ENCODE assay signal across 18 cellular contexts in the genomic region with DNA sequence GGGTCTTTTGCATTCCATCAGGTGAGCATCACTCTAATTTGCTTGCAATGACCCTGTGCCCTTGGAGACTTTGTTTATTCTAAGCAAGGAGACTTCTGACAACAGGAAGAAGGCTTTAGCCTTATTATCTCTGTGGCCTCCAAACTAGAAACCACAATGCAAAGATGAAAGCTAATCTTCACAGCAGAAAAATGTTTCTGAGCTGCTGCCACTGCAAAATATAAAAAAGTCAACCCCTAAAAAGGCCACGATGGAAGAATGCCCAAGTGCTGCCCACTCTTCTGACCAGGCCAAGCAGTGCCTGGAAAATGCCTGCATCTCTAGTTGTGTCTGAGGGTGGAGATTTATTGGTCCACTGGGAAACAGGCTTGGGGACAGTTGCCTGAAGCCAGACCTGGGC.
DNase-seq lines count a peak whose midpoint lies in the region; ATAC-seq, FAIRE-seq and TF ChIP-seq lines count a peak whose summit lies in the region.
"Had no signal": no experiment of that assay in that cellular context is flagged by ENCODE, and none has a peak within 500 bp of the region (broad histone marks: within the 10 kb centered on the region; RNA-seq: fewer than 3 reads in every experiment).

No MANE protein-coding gene starts in this region.

- H3K79me2 ChIP-seq in Loucy (ENCODE audit: insufficient read depth, low read length) (no peaks in the 10 kb centered on the region), astrocyte (ENCODE audit: insufficient read depth, low read length) (no peaks in the 10 kb centered on the region)

- FAIRE-seq in astrocyte (lab: Jason Lieb, UNC) = no peak

- no peaks in the 10 kb centered on the region for H3F3A ChIP-seq in Loucy (ENCODE audit: low read depth)

- no peaks in the 10 kb centered on the region for H3K9me2 ChIP-seq in Loucy (replicated peaks; ENCODE audit: low read depth, low read length)

- H3K9me3 ChIP-seq in Loucy (ENCODE audit: insufficient read depth, low read depth, low read length) = no peaks in the 10 kb centered on the region
- no peaks in the 10 kb centered on the region for H3K9me3 ChIP-seq in astrocyte (ENCODE audit: insufficient read depth, low read depth, low read length)
- no peaks in the 10 kb centered on the region for H3K9me3 ChIP-seq in gastrocnemius medialis

- H3K36me3 ChIP-seq in Loucy (ENCODE audit: insufficient read depth, low read length) (no peaks in the 10 kb centered on the region), astrocyte (ENCODE audit: insufficient read depth, low read length) (no peaks in the 10 kb centered on the region), rectal smooth muscle tissue (ENCODE audit: control insufficient read depth, insufficient read depth, low read length) (no peaks in the 10 kb centered on the region), gastrocnemius medialis (no peaks in the 10 kb centered on the region)

- TF ChIP-seq CTCF in Loucy (conservative IDR thresholded peaks at IDR 0.05; ENCODE audit: low read length) (no peak), astrocyte (IDR thresholded peaks at IDR 0.05; ENCODE audit: insufficient read depth, low read depth, low read length) (no peak), gastrocnemius medialis (IDR thresholded peaks at IDR 0.05 in 4 of 5, conservative IDR thresholded peaks at IDR 0.05 in 1 of 5) (no peak)

- H3K27ac Mint-ChIP-seq in astrocyte (ENCODE audit: unreplicated experiment) = no peak overlapping the region
- H3K27ac Mint-ChIP-seq: IgD-negative memory B cell had no signal

- ATAC-seq in gastrocnemius medialis (no peak), SK-N-SH treated with all-trans-retinoic acid at 6 μM for 48 hours (no peak), GM21423 (IDR thresholded peaks at IDR 0.05; ENCODE audit: unreplicated experiment) (no peak), HG03354 (IDR thresholded peaks at IDR 0.05; ENCODE audit: poor library complexity, severe bottlenecking, unreplicated experiment) (no peak)
- ATAC-seq: HCT116, Panc1 had no signal

- DNase-seq in A172 (ENCODE audit: low spot score) = peak; percentile 54
- DNase-seq in astrocyte (ENCODE audit: low read depth) = peak; percentile 4
- no peak for DNase-seq in gastrocnemius medialis
- DNase-seq: COR-L47, NCI-H1092 treated with DMSO at 0.1 percent for 48 hours, NCI-H1694 treated with DMSO at 0.1 percent for 48 hours, NCI-H774, SHP77 had no signal

- in situ Hi-C loops in gastrocnemius medialis (cut with MboI; ENCODE audit: low sequenced_read_pairs in 4 of 4) = no loop called here

- H3K27ac ChIP-seq in astrocyte (ENCODE audit: low read depth, low read length) (no peak overlapping the region), rectal smooth muscle tissue (ENCODE audit: low read depth, low read length) (peak overlapping the region; percentile 42), gastrocnemius medialis (no peak overlapping the region)
- H3K27ac ChIP-seq: 22Rv1 had no signal

- peak overlapping the region; percentile 63 for H3K4me2 ChIP-seq in Loucy (ENCODE audit: low read depth, low read length, poor library complexity, severe bottlenecking)
- H3K4me2 ChIP-seq in astrocyte (ENCODE audit: low read length) = no peak overlapping the region

- H4K20me1 ChIP-seq in Loucy (ENCODE audit: insufficient read depth, low read length, poor library complexity, severe bottlenecking) (no peaks in the 10 kb centered on the region), astrocyte (ENCODE audit: insufficient read depth, low read length) (no peaks in the 10 kb centered on the region)

- no peak for TF ChIP-seq POLR2A in gastrocnemius medialis (IDR thresholded peaks at IDR 0.05)

- H3K4me1 Mint-ChIP-seq in astrocyte (ENCODE audit: low read depth, unreplicated experiment) = peaks cover 3% of the 10 kb centered on the region
- H3K4me1 Mint-ChIP-seq: CD14-positive monocyte, IgD-negative memory B cell had no signal

- no peaks in the 10 kb centered on the region for H3K27me3 Mint-ChIP-seq in astrocyte (ENCODE audit: low read depth, unreplicated experiment)
- H3K27me3 Mint-ChIP-seq: IgD-negative memory B cell had no signal

- no peaks in the 10 kb centered on the region for H3K36me3 Mint-ChIP-seq in astrocyte (ENCODE audit: low read depth, unreplicated experiment)
- H3K36me3 Mint-ChIP-seq: CD14-positive monocyte, IgD-negative memory B cell had no signal

- intact Hi-C loops in gastrocnemius medialis (cut with DNase I; ENCODE audit: low total_unique reads) = no loop called here

- H3K9me3 Mint-ChIP-seq in astrocyte (ENCODE audit: unreplicated experiment) = no peaks in the 10 kb centered on the region
- H3K9me3 Mint-ChIP-seq: IgD-negative memory B cell had no signal

- H3K9ac ChIP-seq in Loucy (ENCODE audit: low read depth, low read length, poor library complexity, severe bottlenecking) (no peak overlapping the region), astrocyte (ENCODE audit: low read length) (no peak overlapping the region), rectal smooth muscle tissue (ENCODE audit: low read length) (no peak overlapping the region)

- H3K4me1 ChIP-seq in Loucy (ENCODE audit: insufficient read depth, low read length, poor library complexity, severe bottlenecking) = peaks cover 19% of the 10 kb centered on the region
- no peaks in the 10 kb centered on the region for H3K4me1 ChIP-seq in astrocyte (ENCODE audit: insufficient read depth, low read length)
- peaks cover 14% of the 10 kb centered on the region for H3K4me1 ChIP-seq in rectal smooth muscle tissue (ENCODE audit: control insufficient read depth, insufficient read depth, low read length)
- H3K4me1 ChIP-seq in gastrocnemius medialis = no peaks in the 10 kb centered on the region

- no peaks in the 10 kb centered on the region for H3K27me3 ChIP-seq in Loucy (ENCODE audit: insufficient read depth, low read length, poor library complexity, severe bottlenecking)
- no peaks in the 10 kb centered on the region for H3K27me3 ChIP-seq in astrocyte (ENCODE audit: insufficient read depth, low read length)
- no peaks in the 10 kb centered on the region for H3K27me3 ChIP-seq in rectal smooth muscle tissue (ENCODE audit: control insufficient read depth, insufficient read depth, low read length)
- H3K27me3 ChIP-seq in gastrocnemius medialis = no peaks in the 10 kb centered on the region

- H2AFZ ChIP-seq in Loucy (ENCODE audit: low read length) (no peak overlapping the region), astrocyte (ENCODE audit: low read depth, low read length) (no peak overlapping the region)

- H3K4me3 ChIP-seq in Loucy (ENCODE audit: low read length, poor library complexity, severe bottlenecking) (no peak overlapping the region), astrocyte (ENCODE audit: insufficient read depth, low read depth, low read length) (no peak overlapping the region), rectal smooth muscle tissue (ENCODE audit: low read length) (no peak overlapping the region), gastrocnemius medialis (no peak overlapping the region)

- no peak overlapping the region for H3K4me3 Mint-ChIP-seq in astrocyte (ENCODE audit: unreplicated experiment)
- H3K4me3 Mint-ChIP-seq: CD14-positive monocyte, IgD-negative memory B cell had no signal

TF ChIP-seq in SK-N-SH treated with all-trans-retinoic acid at 6 μM for 48 hours, 23 proteins besides CTCF, POLR2A, EP300 and RAD21 (continues in another document):
- TF ChIP-seq ZFP3 (CRISPR knock-in tag; IDR thresholded peaks at IDR 0.05) (no peak), ZC3H10 (CRISPR knock-in tag; IDR thresholded peaks at IDR 0.05) (no peak), SNAI2 (CRISPR knock-in tag; IDR thresholded peaks at IDR 0.05) (no peak), ARNTL (CRISPR knock-in tag; IDR thresholded peaks at IDR 0.05; ENCODE audit: borderline replicate concordance, low read depth) (no peak), OSR1 (CRISPR knock-in tag; IDR thresholded peaks at IDR 0.05) (no peak), TCF4 (CRISPR knock-in tag; IDR thresholded peaks at IDR 0.05; ENCODE audit: borderline replicate concordance) (no peak), PPARA (CRISPR knock-in tag; IDR thresholded peaks at IDR 0.05; ENCODE audit: borderline replicate concordance) (no peak), BACH2 (CRISPR knock-in tag; IDR thresholded peaks at IDR 0.05; ENCODE audit: borderline replicate concordance) (no peak), ESRRG (CRISPR knock-in tag; IDR thresholded peaks at IDR 0.05) (no peak), RARB (CRISPR knock-in tag; IDR thresholded peaks at IDR 0.05) (no peak)
- TF ChIP-seq, protein P1, sequence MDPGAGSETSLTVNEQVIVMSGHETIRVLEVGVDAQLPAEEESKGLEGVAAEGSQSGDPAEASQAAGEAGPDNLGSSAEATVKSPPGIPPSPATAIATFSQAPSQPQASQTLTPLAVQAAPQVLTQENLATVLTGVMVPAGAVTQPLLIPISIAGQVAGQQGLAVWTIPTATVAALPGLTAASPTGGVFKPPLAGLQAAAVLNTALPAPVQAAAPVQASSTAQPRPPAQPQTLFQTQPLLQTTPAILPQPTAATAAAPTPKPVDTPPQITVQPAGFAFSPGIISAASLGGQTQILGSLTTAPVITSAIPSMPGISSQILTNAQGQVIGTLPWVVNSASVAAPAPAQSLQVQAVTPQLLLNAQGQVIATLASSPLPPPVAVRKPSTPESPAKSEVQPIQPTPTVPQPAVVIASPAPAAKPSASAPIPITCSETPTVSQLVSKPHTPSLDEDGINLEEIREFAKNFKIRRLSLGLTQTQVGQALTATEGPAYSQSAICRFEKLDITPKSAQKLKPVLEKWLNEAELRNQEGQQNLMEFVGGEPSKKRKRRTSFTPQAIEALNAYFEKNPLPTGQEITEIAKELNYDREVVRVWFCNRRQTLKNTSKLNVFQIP (CRISPR knock-in tag; IDR thresholded peaks at IDR 0.05; ENCODE audit: borderline replicate concordance, low read depth) = no peak
- TF ChIP-seq, protein P2, sequence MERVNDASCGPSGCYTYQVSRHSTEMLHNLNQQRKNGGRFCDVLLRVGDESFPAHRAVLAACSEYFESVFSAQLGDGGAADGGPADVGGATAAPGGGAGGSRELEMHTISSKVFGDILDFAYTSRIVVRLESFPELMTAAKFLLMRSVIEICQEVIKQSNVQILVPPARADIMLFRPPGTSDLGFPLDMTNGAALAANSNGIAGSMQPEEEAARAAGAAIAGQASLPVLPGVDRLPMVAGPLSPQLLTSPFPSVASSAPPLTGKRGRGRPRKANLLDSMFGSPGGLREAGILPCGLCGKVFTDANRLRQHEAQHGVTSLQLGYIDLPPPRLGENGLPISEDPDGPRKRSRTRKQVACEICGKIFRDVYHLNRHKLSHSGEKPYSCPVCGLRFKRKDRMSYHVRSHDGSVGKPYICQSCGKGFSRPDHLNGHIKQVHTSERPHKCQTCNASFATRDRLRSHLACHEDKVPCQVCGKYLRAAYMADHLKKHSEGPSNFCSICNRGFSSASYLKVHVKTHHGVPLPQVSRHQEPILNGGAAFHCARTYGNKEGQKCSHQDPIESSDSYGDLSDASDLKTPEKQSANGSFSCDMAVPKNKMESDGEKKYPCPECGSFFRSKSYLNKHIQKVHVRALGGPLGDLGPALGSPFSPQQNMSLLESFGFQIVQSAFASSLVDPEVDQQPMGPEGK (CRISPR knock-in tag; IDR thresholded peaks at IDR 0.05; ENCODE audit: borderline replicate concordance) = no peak

Comparison
In these comparisons a context has a peak if more than half of its experiments do, and no peak if none do; other contexts are left out.
1. DNase-seq: peak in A172 (single experiment) and astrocyte (single experiment); none in gastrocnemius medialis (0 of 2).